ENCODE assay signal across 8 cellular contexts in the genomic region with DNA sequence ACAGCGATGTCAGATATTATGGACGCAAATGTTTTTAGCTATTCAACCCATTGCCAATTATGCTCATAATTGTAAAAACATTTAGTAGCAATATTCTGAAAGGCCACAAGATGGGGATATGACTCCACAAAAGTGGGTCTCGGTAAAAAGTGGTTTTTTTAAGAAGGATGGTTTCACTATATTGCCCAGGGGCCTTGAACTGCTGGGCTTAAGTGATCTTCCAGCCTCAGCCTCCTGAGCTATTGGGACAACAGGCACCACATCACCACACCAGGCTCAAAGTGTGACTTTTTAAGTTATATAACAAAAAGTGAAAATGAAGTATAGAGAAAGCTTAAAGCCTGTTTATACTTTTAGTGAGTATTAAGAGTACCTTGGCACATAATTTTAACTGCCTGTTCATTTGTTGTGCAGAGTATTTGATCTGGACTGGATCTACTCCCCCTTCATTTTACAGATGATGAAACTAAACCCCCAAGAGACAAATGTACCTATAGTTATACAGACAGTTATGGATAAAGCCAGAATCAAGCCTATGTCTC. TPM values are rescaled to one million over a fixed set of nuclear protein-coding genes. Genes with fewer than 3 reads are reported as not detected.
A peak's percentile ranks its signal among the peaks of the same experiment; 100 is the strongest.
DNase-seq lines count a peak whose midpoint lies in the region; ATAC-seq and TF ChIP-seq lines count a peak whose summit lies in the region.

No MANE protein-coding gene starts in this region.

- H3K4me1 ChIP-seq in lower lobe of right lung (peaks cover 28% of the 10 kb centered on the region), upper lobe of right lung (peaks cover 7% of the 10 kb centered on the region)

- DNase-seq in NK-92 treated with Interleukin-12 subunit alpha and Interleukin-12 subunit beta, amount 100 ng/mL, for 24 hours (lab: John Stamatoyannopoulos, UW), result peak; percentile 22
- DNase-seq in NK-92 (lab: John Stamatoyannopoulos, UW; ENCODE audit: unreplicated experiment) (no peak), LNCaP clone FGC (ENCODE audit: low read depth) (no peak), coronary artery (ENCODE audit: low spot score) (no peak), lower lobe of right lung (no peak), upper lobe of right lung (no peak)

- peak; percentile 69 for ATAC-seq in GM21723 (IDR thresholded peaks at IDR 0.05; ENCODE audit: unreplicated experiment)
- peak; percentile 85 for ATAC-seq in SK-N-SH treated with all-trans-retinoic acid at 6 μM for 48 hours
- ATAC-seq in lower lobe of right lung, result peak; percentile 79 to 81
- ATAC-seq in upper lobe of right lung, result peak; percentile 79

- intact Hi-C loops in lower lobe of right lung (cut with DNase I), result no loop called here
- intact Hi-C loops in upper lobe of right lung (cut with DNase I), result no loop called here

- TF ChIP-seq CTCF in LNCaP clone FGC (IDR thresholded peaks at IDR 0.05; ENCODE audit: control insufficient read depth, extremely low read depth, insufficient read depth) (peak; percentile 58), coronary artery (IDR thresholded peaks at IDR 0.05) (peak; percentile 47), lower lobe of right lung (IDR thresholded peaks at IDR 0.05) (peak; percentile 65), upper lobe of right lung (IDR thresholded peaks at IDR 0.05) (peak; percentile 69)

- H3K27me3 ChIP-seq in lower lobe of right lung (ENCODE audit: low read depth) (no peaks in the 10 kb centered on the region), upper lobe of right lung (no peaks in the 10 kb centered on the region)

- H3K9me3 ChIP-seq in lower lobe of right lung (no peaks in the 10 kb centered on the region), upper lobe of right lung (no peaks in the 10 kb centered on the region)

- H3K4me3 ChIP-seq in LNCaP clone FGC (ENCODE audit: low read depth, low read length) (no peak overlapping the region), coronary artery (no peak overlapping the region), lower lobe of right lung (no peak overlapping the region), upper lobe of right lung (no peak overlapping the region)

- H3K27ac ChIP-seq in coronary artery (no peak overlapping the region), lower lobe of right lung (no peak overlapping the region), upper lobe of right lung (no peak overlapping the region)

- H3K36me3 ChIP-seq in lower lobe of right lung, result no peaks in the 10 kb centered on the region
- H3K36me3 ChIP-seq in upper lobe of right lung, result no peaks in the 10 kb centered on the region

TF ChIP-seq in SK-N-SH treated with all-trans-retinoic acid at 6 μM for 48 hours, 23 proteins besides CTCF, POLR2A, EP300 and RAD21:
- TF ChIP-seq ZFP3 (CRISPR knock-in tag; IDR thresholded peaks at IDR 0.05) (no peak), TSHZ2 (CRISPR knock-in tag; IDR thresholded peaks at IDR 0.05) (no peak), ZNF70 (CRISPR knock-in tag; IDR thresholded peaks at IDR 0.05) (no peak), CSRNP3 (CRISPR knock-in tag; IDR thresholded peaks at IDR 0.05) (no peak), RARB (CRISPR knock-in tag; IDR thresholded peaks at IDR 0.05) (no peak), OSR1 (CRISPR knock-in tag; IDR thresholded peaks at IDR 0.05) (no peak), TCF4 (CRISPR knock-in tag; IDR thresholded peaks at IDR 0.05; ENCODE audit: borderline replicate concordance) (no peak), CSDC2 (CRISPR knock-in tag; IDR thresholded peaks at IDR 0.05) (no peak), PPARA (CRISPR knock-in tag; IDR thresholded peaks at IDR 0.05; ENCODE audit: borderline replicate concordance) (no peak), ZNF565 (CRISPR knock-in tag; conservative IDR thresholded peaks at IDR 0.05; ENCODE audit: low read depth) (no peak), PATZ1 (CRISPR knock-in tag; IDR thresholded peaks at IDR 0.05; ENCODE audit: borderline replicate concordance) (no peak), ISL1 (CRISPR knock-in tag; IDR thresholded peaks at IDR 0.05) (no peak), BACH2 (CRISPR knock-in tag; IDR thresholded peaks at IDR 0.05; ENCODE audit: borderline replicate concordance) (no peak), ZFP30 (CRISPR knock-in tag; IDR thresholded peaks at IDR 0.05) (no peak)
- TF ChIP-seq, protein P1, sequence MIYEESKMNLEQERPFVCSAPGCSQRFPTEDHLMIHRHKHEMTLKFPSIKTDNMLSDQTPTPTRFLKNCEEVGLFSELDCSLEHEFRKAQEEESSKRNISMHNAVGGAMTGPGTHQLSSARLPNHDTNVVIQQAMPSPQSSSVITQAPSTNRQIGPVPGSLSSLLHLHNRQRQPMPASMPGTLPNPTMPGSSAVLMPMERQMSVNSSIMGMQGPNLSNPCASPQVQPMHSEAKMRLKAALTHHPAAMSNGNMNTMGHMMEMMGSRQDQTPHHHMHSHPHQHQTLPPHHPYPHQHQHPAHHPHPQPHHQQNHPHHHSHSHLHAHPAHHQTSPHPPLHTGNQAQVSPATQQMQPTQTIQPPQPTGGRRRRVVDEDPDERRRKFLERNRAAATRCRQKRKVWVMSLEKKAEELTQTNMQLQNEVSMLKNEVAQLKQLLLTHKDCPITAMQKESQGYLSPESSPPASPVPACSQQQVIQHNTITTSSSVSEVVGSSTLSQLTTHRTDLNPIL (CRISPR knock-in tag; IDR thresholded peaks at IDR 0.05; ENCODE audit: low read depth), result no peak
- TF ChIP-seq, protein P2, sequence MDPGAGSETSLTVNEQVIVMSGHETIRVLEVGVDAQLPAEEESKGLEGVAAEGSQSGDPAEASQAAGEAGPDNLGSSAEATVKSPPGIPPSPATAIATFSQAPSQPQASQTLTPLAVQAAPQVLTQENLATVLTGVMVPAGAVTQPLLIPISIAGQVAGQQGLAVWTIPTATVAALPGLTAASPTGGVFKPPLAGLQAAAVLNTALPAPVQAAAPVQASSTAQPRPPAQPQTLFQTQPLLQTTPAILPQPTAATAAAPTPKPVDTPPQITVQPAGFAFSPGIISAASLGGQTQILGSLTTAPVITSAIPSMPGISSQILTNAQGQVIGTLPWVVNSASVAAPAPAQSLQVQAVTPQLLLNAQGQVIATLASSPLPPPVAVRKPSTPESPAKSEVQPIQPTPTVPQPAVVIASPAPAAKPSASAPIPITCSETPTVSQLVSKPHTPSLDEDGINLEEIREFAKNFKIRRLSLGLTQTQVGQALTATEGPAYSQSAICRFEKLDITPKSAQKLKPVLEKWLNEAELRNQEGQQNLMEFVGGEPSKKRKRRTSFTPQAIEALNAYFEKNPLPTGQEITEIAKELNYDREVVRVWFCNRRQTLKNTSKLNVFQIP (CRISPR knock-in tag; IDR thresholded peaks at IDR 0.05; ENCODE audit: borderline replicate concordance, low read depth), result no peak

RNA-seq across cellular contexts. Expression of gene NAA50, which starts 9.4 kb away (rescaled TPM):
- total RNA-seq in lower lobe of right lung (83.3 TPM), upper lobe of right lung (90.0 TPM)

RNA-seq across cellular contexts. Expression of gene ATP6V1A, which starts 10.2 kb away (rescaled TPM):
- total RNA-seq in lower lobe of right lung, result 104 TPM
- 102 TPM for total RNA-seq in upper lobe of right lung

RNA-seq across cellular contexts. Expression of gene USF3, which starts 40.2 kb away (rescaled TPM):
- total RNA-seq in lower lobe of right lung (20.9 TPM), upper lobe of right lung (22.2 TPM)
